ENCODE assay signal across 11 cellular contexts in genomic region chr1:226125831-226126230, GRCh38.
DNase-seq lines count a peak whose midpoint lies in the region; ATAC-seq and TF ChIP-seq lines count a peak whose summit lies in the region.
"Had no signal": no experiment of that assay in that cellular context is flagged by ENCODE, and none has a peak within 500 bp of the region (broad histone marks: within the 10 kb centered on the region; RNA-seq: fewer than 3 reads in every experiment).

No MANE protein-coding gene starts in this region.

- peaks cover 4% of the 10 kb centered on the region for H3K27me3 Mint-ChIP-seq in endodermal cell (ENCODE audit: insufficient read depth)

- no peaks in the 10 kb centered on the region for H3K9me2 ChIP-seq in SK-N-SH

- ATAC-seq in SK-N-SH treated with all-trans-retinoic acid at 6 μM for 48 hours: no peak
- ATAC-seq in HG02852 (IDR thresholded peaks at IDR 0.05; ENCODE audit: unreplicated experiment): no peak

- H3K4me2 ChIP-seq in SK-N-SH (no peak overlapping the region), KMS-11 (peak overlapping the region; percentile 94)

- no peaks in the 10 kb centered on the region for H3K36me3 ChIP-seq in SK-N-SH (replicated peaks in 1 of 2; ENCODE audit: control insufficient read depth in 1 of 2, insufficient read depth in 2 of 2, low read length in 1 of 2)
- H3K36me3 ChIP-seq in KMS-11 (ENCODE audit: insufficient read depth): no peaks in the 10 kb centered on the region
- no peaks in the 10 kb centered on the region for H3K36me3 ChIP-seq in endodermal cell (ENCODE audit: control insufficient read depth, insufficient read depth, low read length)
- no peaks in the 10 kb centered on the region for H3K36me3 ChIP-seq in sigmoid colon
- H3K36me3 ChIP-seq: BE2C had no signal

- 94% methylated on average over 10 of the region's 10 CpGs for WGBS in SK-N-SH (ENCODE audit: low lambda C conversion rate)
- WGBS in endodermal cell (ENCODE audit: insufficient coverage in 1 of 2, insufficient read length in 1 of 2), 2 experiments: 88 to 97% methylated on average over 1 to 10 of the region's 10 CpGs
- WGBS in sigmoid colon, 2 donors: 96 to 99% methylated on average over 10 of the region's 10 CpGs

- CTCF ChIA-PET in SK-N-SH (lab: Yijun Ruan, JAX): interaction anchor here (0.5 to 5.1 kb wide), 82 partner anchors 8 to 782 kb away, joined by 3 to 126 read pairs (median 4); partner anchors contain the start of genes ACBD3, H3-3A, LIN9 and MIXL1

- H4K20me1 ChIP-seq in SK-N-SH (ENCODE audit: insufficient read depth): no peaks in the 10 kb centered on the region
- no peaks in the 10 kb centered on the region for H4K20me1 ChIP-seq in KMS-11 (ENCODE audit: insufficient read depth)

- H3K27me3 ChIP-seq in SK-N-SH (ENCODE audit: insufficient read depth) (no peaks in the 10 kb centered on the region), KMS-11 (ENCODE audit: insufficient read depth, low read depth) (no peaks in the 10 kb centered on the region), endodermal cell (ENCODE audit: control insufficient read depth, insufficient read depth, low read length, poor library complexity, severe bottlenecking) (peaks cover 3% of the 10 kb centered on the region), sigmoid colon (no peaks in the 10 kb centered on the region)
- H3K27me3 ChIP-seq: BE2C had no signal

- H3K36me3 Mint-ChIP-seq in endodermal cell (ENCODE audit: low read depth): no peaks in the 10 kb centered on the region
- H3K36me3 Mint-ChIP-seq: activated naive CD8-positive, alpha-beta T cell had no signal

- TF ChIP-seq RAD21 in SK-N-SH (IDR thresholded peaks at IDR 0.05; ENCODE audit: low read length): no peak

- H3K27ac ChIP-seq in SK-N-SH (ENCODE audit: low read depth in 2 of 2, low read length in 1 of 2) (no peak overlapping the region), KMS-11 (peak overlapping the region; percentile 97; the same call in 1 of the 2 replicates), endodermal cell (ENCODE audit: low read depth, low read length) (no peak overlapping the region), sigmoid colon (no peak overlapping the region)

- H3K79me2 ChIP-seq in SK-N-SH (ENCODE audit: insufficient read depth): no peaks in the 10 kb centered on the region
- H3K79me2 ChIP-seq in KMS-11 (ENCODE audit: insufficient read depth, low read depth): no peaks in the 10 kb centered on the region

- no peak for TF ChIP-seq POLR2A in sigmoid colon (IDR thresholded peaks at IDR 0.05)

- TF ChIP-seq CTCF in SK-N-SH (IDR thresholded peaks at IDR 0.05) (no peak), KMS-11 (conservative IDR thresholded peaks at IDR 0.05; ENCODE audit: low read depth, low read length) (no peak), endodermal cell (conservative IDR thresholded peaks at IDR 0.05) (no peak), sigmoid colon (IDR thresholded peaks at IDR 0.05) (no peak)

- no peak overlapping the region for H3K4me3 Mint-ChIP-seq in endodermal cell
- H3K4me3 Mint-ChIP-seq: activated naive CD8-positive, alpha-beta T cell; effector memory CD8-positive, alpha-beta T cell had no signal

- no peak overlapping the region for H3K27ac Mint-ChIP-seq in endodermal cell
- H3K27ac Mint-ChIP-seq: activated naive CD8-positive, alpha-beta T cell had no signal

- DNase-seq in SK-N-SH (peak; percentile 20), endodermal cell (peak; percentile 38), sigmoid colon (peak; percentile 52), NCI-H1436 (lab: John Stamatoyannopoulos, UW) (no peak), T-helper 1 cell (no peak)

- intact Hi-C loops in sigmoid colon (cut with DNase I): loop anchor here (1.0 kb wide), 1 partner anchor 71 kb away; no protein-coding TSS in a partner anchor

- peaks cover 6% of the 10 kb centered on the region for H3K9me3 Mint-ChIP-seq in endodermal cell
- H3K9me3 Mint-ChIP-seq: effector memory CD8-positive, alpha-beta T cell had no signal

- TF ChIP-seq EP300 in SK-N-SH (IDR thresholded peaks at IDR 0.05; ENCODE audit: borderline replicate concordance in 1 of 2, low read depth in 1 of 2, low read length in 1 of 2) (no peak), sigmoid colon (IDR thresholded peaks at IDR 0.05) (no peak)

- H3F3A ChIP-seq in SK-N-SH (replicated peaks; ENCODE audit: insufficient read depth): peaks cover 9% of the 10 kb centered on the region

- H3K4me3 ChIP-seq in SK-N-SH (ENCODE audit: low read depth in 2 of 2, low read length in 1 of 2) (no peak overlapping the region), KMS-11 (IDR thresholded peaks at IDR 0.05; ENCODE audit: insufficient read depth, low read depth, low read length) (no peak overlapping the region), endodermal cell (ENCODE audit: low read length) (no peak overlapping the region), sigmoid colon (no peak overlapping the region)

- no peak overlapping the region for H3K9ac ChIP-seq in SK-N-SH
- no peak overlapping the region for H3K9ac ChIP-seq in KMS-11
- H3K9ac ChIP-seq in endodermal cell (ENCODE audit: extremely low read depth, low read length, poor library complexity, severe bottlenecking): no peak overlapping the region

- peaks cover 41% of the 10 kb centered on the region for H3K4me1 Mint-ChIP-seq in endodermal cell

- POLR2A ChIA-PET in SK-N-SH (lab: Yijun Ruan, JAX): interaction anchor here (0.6 to 1.3 kb wide), 5 partner anchors 51 to 183 kb away, joined by 3 to 4 read pairs (median 3); partner anchors contain the start of genes LIN9 and SDE2

- H3K4me1 ChIP-seq in SK-N-SH (ENCODE audit: control insufficient read depth in 1 of 2, insufficient read depth in 2 of 2, low read depth in 1 of 2, low read length in 1 of 2): peaks cover 0 to 19% of the 10 kb centered on the region in 2 experiments; a peak in 2 of 4 replicates
- H3K4me1 ChIP-seq in KMS-11 (ENCODE audit: low read depth, poor library complexity, severe bottlenecking): peaks cover 67% of the 10 kb centered on the region
- H3K4me1 ChIP-seq in endodermal cell (ENCODE audit: control insufficient read depth, insufficient read depth, low read length): peaks cover 3% of the 10 kb centered on the region
- peaks cover 0 to 19% (median 12%) of the 10 kb centered on the region in 4 donors for H3K4me1 ChIP-seq in sigmoid colon
- H3K4me1 ChIP-seq: BE2C had no signal

- no peaks in the 10 kb centered on the region for H3K9me3 ChIP-seq in SK-N-SH
- H3K9me3 ChIP-seq in endodermal cell (ENCODE audit: control insufficient read depth, low read length): no peaks in the 10 kb centered on the region
- no peaks in the 10 kb centered on the region for H3K9me3 ChIP-seq in sigmoid colon
- H3K9me3 ChIP-seq: BE2C had no signal

- H2AFZ ChIP-seq in SK-N-SH (ENCODE audit: low read depth) (no peak overlapping the region), KMS-11 (ENCODE audit: low read depth) (peak overlapping the region; percentile 64)

TF ChIP-seq in SK-N-SH, 30 proteins besides CTCF, POLR2A, EP300 and RAD21:
- TF ChIP-seq EZH2phosphoT487 (IDR thresholded peaks at IDR 0.05; ENCODE audit: borderline replicate concordance, low read depth) (no peak), ZBTB33 (IDR thresholded peaks at IDR 0.05; ENCODE audit: borderline replicate concordance, low read depth) (no peak), NFIC (IDR thresholded peaks at IDR 0.05; ENCODE audit: borderline replicate concordance) (no peak), MXI1 (IDR thresholded peaks at IDR 0.05; ENCODE audit: low read depth, low read length) (no peak), TAF1 (IDR thresholded peaks at IDR 0.05; ENCODE audit: borderline replicate concordance, low read depth, low read length) (no peak)

TF ChIP-seq in SK-N-SH treated with all-trans-retinoic acid at 6 μM for 48 hours, 23 proteins besides CTCF, POLR2A, EP300 and RAD21 (continues in another document):
- no peak for TF ChIP-seq PPARA (CRISPR knock-in tag; IDR thresholded peaks at IDR 0.05; ENCODE audit: borderline replicate concordance)
- no peak for TF ChIP-seq ESRRG (CRISPR knock-in tag; IDR thresholded peaks at IDR 0.05)
- no peak for TF ChIP-seq ARNTL (CRISPR knock-in tag; IDR thresholded peaks at IDR 0.05; ENCODE audit: borderline replicate concordance, low read depth)
- no peak for TF ChIP-seq ZNF565 (CRISPR knock-in tag; conservative IDR thresholded peaks at IDR 0.05; ENCODE audit: low read depth)
- TF ChIP-seq TCF4 (CRISPR knock-in tag; IDR thresholded peaks at IDR 0.05; ENCODE audit: borderline replicate concordance): no peak
- no peak for TF ChIP-seq RARB (CRISPR knock-in tag; IDR thresholded peaks at IDR 0.05)
- no peak for TF ChIP-seq GLIS3 (CRISPR knock-in tag; IDR thresholded peaks at IDR 0.05)
- TF ChIP-seq OSR1 (CRISPR knock-in tag; IDR thresholded peaks at IDR 0.05): no peak
- no peak for TF ChIP-seq ZNF70 (CRISPR knock-in tag; IDR thresholded peaks at IDR 0.05)
- TF ChIP-seq PATZ1 (CRISPR knock-in tag; IDR thresholded peaks at IDR 0.05; ENCODE audit: borderline replicate concordance): no peak
- no peak for TF ChIP-seq BACH2 (CRISPR knock-in tag; IDR thresholded peaks at IDR 0.05; ENCODE audit: borderline replicate concordance)
- TF ChIP-seq CREB5 (CRISPR knock-in tag; IDR thresholded peaks at IDR 0.05; ENCODE audit: low read depth): no peak
- no peak for TF ChIP-seq CSDC2 (CRISPR knock-in tag; IDR thresholded peaks at IDR 0.05)

Comparison
In these comparisons a context has a peak if more than half of its experiments do, and no peak if none do; other contexts are left out.
1. DNase-seq: peak in SK-N-SH (single experiment), endodermal cell (single experiment) and sigmoid colon (single experiment); none in NCI-H1436 (single experiment) and T-helper 1 cell (0 of 5).